In the genomic region with DNA sequence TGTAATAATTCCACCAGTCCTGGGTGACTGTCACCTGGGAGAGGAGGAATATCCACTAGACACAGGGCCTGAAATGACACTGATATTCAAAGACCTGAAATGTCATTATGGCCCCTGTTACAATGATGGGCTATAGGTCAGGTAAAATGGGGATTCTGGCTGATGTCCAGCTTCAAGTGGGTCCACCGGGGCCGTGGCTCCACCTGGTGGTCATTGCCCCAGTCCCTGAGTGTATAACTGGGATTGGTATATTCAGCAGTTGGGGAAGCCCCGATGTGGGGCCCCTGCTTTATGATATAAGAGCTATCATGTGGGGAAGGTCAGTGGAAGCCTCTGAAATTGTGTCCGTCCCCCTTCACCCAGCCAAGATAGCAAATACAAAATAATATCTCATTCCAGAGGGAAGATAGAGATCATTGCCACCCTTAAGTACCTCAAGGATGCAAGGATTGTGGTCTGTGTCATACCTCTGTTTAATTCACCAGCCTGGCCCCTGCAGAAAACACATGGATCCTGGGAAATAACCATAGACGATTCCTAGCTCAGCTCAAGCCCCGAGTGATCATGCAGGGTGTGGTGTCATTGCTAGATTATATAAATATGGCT, we compare ENCODE assay signal across 8 cellular contexts. TPM values are rescaled to one million over a fixed set of nuclear protein-coding genes. Genes with fewer than 3 reads are reported as not detected.
A peak's percentile ranks its signal among the peaks of the same experiment; 100 is the strongest.
DNase-seq lines count a peak whose midpoint lies in the region; ATAC-seq and TF ChIP-seq lines count a peak whose summit lies in the region.

No MANE protein-coding gene starts in this region.

- DNase-seq in G401 (ENCODE audit: low spot score) (peak; percentile 85), MG63 (peak; percentile 52), UCSD-AML1 (lab: John Stamatoyannopoulos, UW; ENCODE audit: unreplicated experiment) (peak; percentile 63), islet precursor cell (peak; percentile 82)
- DNase-seq in stimulated activated CD4-positive, alpha-beta T cell treated with anti-CD3 and anti-CD28 coated beads, Interleukin-4, amount 100 ng/mL, for 1 hour = peak; percentile 47

- H3K27me3 Mint-ChIP-seq in brain = no peaks in the 10 kb centered on the region

- no peak overlapping the region for H3K4me3 ChIP-seq in MG63

- peak; percentile 78 to 80 for TF ChIP-seq CTCF in brain (conservative IDR thresholded peaks at IDR 0.05)

- ATAC-seq in GM21737 (IDR thresholded peaks at IDR 0.05; ENCODE audit: unreplicated experiment) (no peak), GM21786 (IDR thresholded peaks at IDR 0.05; ENCODE audit: unreplicated experiment) (no peak)

- H3K36me3 Mint-ChIP-seq in brain = no peaks in the 10 kb centered on the region

- H3K27ac Mint-ChIP-seq in brain = no peak overlapping the region

- no peaks in the 10 kb centered on the region for H3K27me3 ChIP-seq in MG63

- no peaks in the 10 kb centered on the region for H3K9me3 ChIP-seq in MG63

- in situ Hi-C loops in G401 (cut with HindIII; ENCODE audit: low sequenced_read_pairs) = no loop called here

- H3K9me3 Mint-ChIP-seq in brain = no peaks in the 10 kb centered on the region

- H3K4me1 Mint-ChIP-seq in brain = peaks cover 31% of the 10 kb centered on the region

- no peaks in the 10 kb centered on the region for H3K36me3 ChIP-seq in MG63

- no peak overlapping the region for H3K4me3 Mint-ChIP-seq in brain

RNA-seq across cellular contexts. Expression of a gene that starts 19.3 kb away (rescaled TPM):
- 42.9 and 45.6 TPM in 2 replicates for total RNA-seq in G401 (2014; rRNA removed; shearing (Covaris generic))
- total RNA-seq in MG63 (2014; rRNA removed; shearing (Covaris generic); ENCODE audit: low replicate concordance) = 9.9 and 15.8 TPM in 2 replicates
- polyA plus RNA-seq in brain (ENCODE audit: insufficient read depth, low read depth, low replicate concordance) = 84.5 TPM
